Comparison of ENCODE assay signal across 8 cellular contexts in genomic region chrX:123731258-123731986, GRCh38. TPM values are rescaled to one million over a fixed set of nuclear protein-coding genes. Genes with fewer than 3 reads are reported as not detected.
DNase-seq lines count a peak whose midpoint lies in the region; ATAC-seq, FAIRE-seq and TF ChIP-seq lines count a peak whose summit lies in the region.

No MANE protein-coding gene starts in this region.

- H3K27ac ChIP-seq in K562 (ENCODE audit: extremely low read depth, low read depth, low read length) (peak overlapping the region; percentile 97), testis (peak overlapping the region; percentile 85 to 88)

- TF ChIP-seq CTCF in K562 (IDR thresholded peaks at IDR 0.05 in 2 of 3, conservative IDR thresholded peaks at IDR 0.05 in 1 of 3; ENCODE audit: insufficient read depth in 2 of 3, low read depth in 1 of 3, low read length in 3 of 3) = no peak
- TF ChIP-seq CTCF in lower leg skin (IDR thresholded peaks at IDR 0.05) = no peak
- TF ChIP-seq CTCF in testis (IDR thresholded peaks at IDR 0.05) = no peak

- no peaks in the 10 kb centered on the region; the same call in 1 of the 2 replicates for H3K9me3 ChIP-seq in ES-I3 (ENCODE audit: control insufficient read depth, insufficient read depth, low read length)
- no peaks in the 10 kb centered on the region; the same call in 1 of the 2 replicates for H3K9me3 ChIP-seq in K562 (replicated peaks; ENCODE audit: control insufficient read depth, insufficient read depth, low read depth, low read length)
- H3K9me3 ChIP-seq in testis = no peaks in the 10 kb centered on the region

- CTCF ChIA-PET in K562 (lab: Yijun Ruan, JAX; ENCODE audit: low intra/inter-chr PET ratio) = no interaction called here

- DNase-seq in NCI-H524 (lab: John Stamatoyannopoulos, UW) (peak; percentile 47 to 52), K562 (ENCODE audit: extremely low read depth in 1 of 4, low spot score in 3 of 4) (peak; percentile 32 to 78 (median 48)), lower leg skin (ENCODE audit: low spot score in 2 of 2) (no peak), testis (peak; percentile 39), GM19240 (ENCODE audit: insufficient read length, low spot score) (no peak), globus pallidus (ENCODE audit: low spot score) (no peak)

- TF ChIP-seq POLR2A in K562 (conservative IDR thresholded peaks at IDR 0.05) (no peak), lower leg skin (IDR thresholded peaks at IDR 0.05) (no peak), testis (IDR thresholded peaks at IDR 0.05) (no peak)

- H4K20me1 ChIP-seq in K562 (replicated peaks; ENCODE audit: control insufficient read depth, insufficient read depth, low read length) = peaks cover 7% of the 10 kb centered on the region

- no peak overlapping the region for H2AFZ ChIP-seq in K562 (ENCODE audit: low read depth, low read length)

- POLR2A ChIA-PET in K562 (lab: Yijun Ruan, JAX) = interaction anchor here (0.7 to 1.9 kb wide), 6 partner anchors 11 to 46 kb away, joined by 3 to 6 read pairs (median 3); no protein-coding TSS in a partner anchor

- peak overlapping the region; percentile 93 for H3K4me2 ChIP-seq in K562 (ENCODE audit: insufficient read depth, low read length)

- H3K79me2 ChIP-seq in K562 (ENCODE audit: control insufficient read depth, insufficient read depth, low read length) = peaks cover 68% of the 10 kb centered on the region

- H3K4me1 ChIP-seq in ES-I3 (ENCODE audit: insufficient read depth, low read length) (no peaks in the 10 kb centered on the region; the same call in 1 of the 2 replicates), K562 (replicated peaks in 1 of 2; ENCODE audit: control insufficient read depth in 2 of 2, insufficient read depth in 2 of 2, low read length in 2 of 2) (peaks cover 0 to 6% of the 10 kb centered on the region in 2 experiments; a peak in 2 of 5 replicates), testis (no peaks in the 10 kb centered on the region)

- ATAC-seq in K562 (peak; percentile 56), HG03439 (IDR thresholded peaks at IDR 0.05; ENCODE audit: unreplicated experiment) (no peak)

- H3K9ac ChIP-seq in ES-I3 (ENCODE audit: low read depth, low read length) (peak overlapping the region; percentile 89), K562 (ENCODE audit: insufficient read depth in 1 of 2, low read depth in 2 of 2, low read length in 2 of 2) (peak overlapping the region; percentile 97)

- H3K27me3 ChIP-seq in K562 (ENCODE audit: control insufficient read depth in 2 of 2, insufficient read depth in 2 of 2, low read length in 2 of 2) (no peaks in the 10 kb centered on the region), testis (no peaks in the 10 kb centered on the region)

- FAIRE-seq in K562 (lab: Jason Lieb, UNC) = peak; percentile 51

- no peaks in the 10 kb centered on the region for H3K9me1 ChIP-seq in K562 (ENCODE audit: control insufficient read depth, insufficient read depth, low read length)

- TF ChIP-seq RAD21 in K562 (CRISPR knock-in tag; conservative IDR thresholded peaks at IDR 0.05 in 1 of 2, IDR thresholded peaks at IDR 0.05 in 1 of 2) = no peak

- intact Hi-C loops in K562 (cut with micrococcal nuclease) = no loop called here
- intact Hi-C loops in lower leg skin (cut with DNase I; ENCODE audit: low total_unique reads) = no loop called here
- intact Hi-C loops in testis (cut with DNase I; ENCODE audit: low total_unique reads) = no loop called here

- 1% methylated on average over 16 of the region's 16 CpGs for WGBS in K562 (ENCODE audit: insufficient coverage, low coverage, missing lambda C conversion rate)
- 7 to 29% methylated on average over 16 of the region's 16 CpGs for WGBS in lower leg skin, 2 donors
- WGBS in testis, 2 donors = 3 to 8% methylated on average over 15 to 16 of the region's 16 CpGs

- BruUV-seq in K562 (replicated peaks; lab: Mats Ljungman, UMichigan) = no TSS peak

- H3K4me3 ChIP-seq in K562 (peak overlapping the region; percentile 91), lower leg skin (ENCODE audit: low read depth, poor library complexity, severe bottlenecking) (peak overlapping the region; percentile 62), testis (peak overlapping the region; percentile 63 to 79)

- TF ChIP-seq EP300 in K562 (IDR thresholded peaks at IDR 0.05; ENCODE audit: low read length) = no peak

- H3K36me3 ChIP-seq in ES-I3 (ENCODE audit: insufficient read depth, low read length) = no peaks in the 10 kb centered on the region
- peaks cover 20% of the 10 kb centered on the region; the same call in 1 of the 3 replicates for H3K36me3 ChIP-seq in K562 (ENCODE audit: control insufficient read depth, insufficient read depth, low read length)
- no peaks in the 10 kb centered on the region for H3K36me3 ChIP-seq in testis (ENCODE audit: low read depth, missing control alignments)

- in situ Hi-C loops in K562 (cut with MboI) = no loop called here

TF ChIP-seq in K562, 482 proteins besides CTCF, POLR2A, EP300 and RAD21 (continues in another document):
- TF ChIP-seq POLR3A (IDR thresholded peaks at IDR 0.05; ENCODE audit: borderline replicate concordance, extremely low read depth, insufficient read depth, insufficient read length) = no peak
- peak; percentile 63 to 89 for TF ChIP-seq E2F6 (IDR thresholded peaks at IDR 0.05; ENCODE audit: borderline replicate concordance in 1 of 2, extremely low read depth in 1 of 2, insufficient read depth in 1 of 2, insufficient read length in 1 of 2, low read depth in 1 of 2, low read length in 1 of 2, poor library complexity in 1 of 2, severe bottlenecking in 1 of 2)
- no peak for TF ChIP-seq CCAR2 (IDR thresholded peaks at IDR 0.05; ENCODE audit: low read depth, low read length)
- TF ChIP-seq HMGXB4 (CRISPR knock-in tag; IDR thresholded peaks at IDR 0.05) = no peak
- TF ChIP-seq MYBL2 (IDR thresholded peaks at IDR 0.05; ENCODE audit: low read depth) = peak; percentile 42; the same call in 1 of the 2 replicates
- no peak for TF ChIP-seq MYBL2 (CRISPR knock-in tag; IDR thresholded peaks at IDR 0.05; ENCODE audit: borderline replicate concordance)
- TF ChIP-seq C11orf30 (IDR thresholded peaks at IDR 0.05; ENCODE audit: low read depth) = no peak
- TF ChIP-seq TAF15 (IDR thresholded peaks at IDR 0.05; ENCODE audit: low read depth, low read length) = no peak
- peak; percentile 2 for TF ChIP-seq MEIS2 (IDR thresholded peaks at IDR 0.05; ENCODE audit: partially characterized antibody)
- peak; percentile 82 for TF ChIP-seq L3MBTL2 (IDR thresholded peaks at IDR 0.05)
- no peak for TF ChIP-seq POLR2AphosphoS2 (IDR thresholded peaks at IDR 0.05; ENCODE audit: low read length)
- no peak for TF ChIP-seq NFE2L1 (tag; IDR thresholded peaks at IDR 0.05; ENCODE audit: borderline replicate concordance, low read depth)
- TF ChIP-seq YY1 (IDR thresholded peaks at IDR 0.05; ENCODE audit: borderline replicate concordance in 1 of 3, control insufficient read depth in 1 of 3, extremely low read depth in 1 of 3, insufficient read depth in 3 of 3, insufficient read length in 1 of 3, insufficient replicate concordance in 2 of 3, low read depth in 1 of 3, low read length in 2 of 3) = peak in 1 of 3 experiments; percentile 10
- TF ChIP-seq ETV5 (CRISPR knock-in tag; IDR thresholded peaks at IDR 0.05; ENCODE audit: low read depth) = no peak
- TF ChIP-seq HDGF (IDR thresholded peaks at IDR 0.05) = no peak
- 0 out of 2 replicates have a peak, but pooled peaks have one; percentile 3 for TF ChIP-seq FOSL1 (tag; conservative IDR thresholded peaks at IDR 0.05)

RNA-seq across cellular contexts. Expression of gene THOC2, which starts 1.4 kb away (rescaled TPM):
- 149 and 864 TPM in 2 replicates for total RNA-seq in K562 (2011; cell fraction: chromatin; rRNA removed; ENCODE audit: low replicate concordance)
- total RNA-seq in K562 (2011; cell fraction: nucleolus; rRNA removed) = 56.5 and 100 TPM in 2 replicates
- total RNA-seq in K562 (2011; cell fraction: nucleoplasm; rRNA removed) = 222 and 243 TPM in 2 replicates
- 119 and 162 TPM in 2 replicates for total RNA-seq in K562 (2014; rRNA removed)
- 192 and 205 TPM in 2 replicates for total RNA-seq in K562 (2014; rRNA removed; fragmentation: Illumina TruSeq; extraction: Trizol)
- total RNA-seq in K562 (2015; rRNA removed; fragmentation: Illumina TruSeq; extraction: Trizol) = 183 and 201 TPM in 2 replicates
- total RNA-seq in K562 (2021) = 136 and 140 TPM in 2 replicates
- polyA plus RNA-seq in K562 (2011; rRNA removed) = 216 and 234 TPM in 2 replicates
- 26.0 and 61.6 TPM in 2 replicates for polyA plus RNA-seq in K562 (2011; cell fraction: cytosol; rRNA removed)
- 215 and 405 TPM in 2 replicates for polyA plus RNA-seq in K562 (2011; cell fraction: nucleus; rRNA removed)
- 70.0 and 75.4 TPM in 2 replicates for polyA plus RNA-seq in K562 (2012)
- 157 and 192 TPM in 2 replicates for polyA plus RNA-seq in K562 (2014; fragmentation: Illumina TruSeq; extraction: Trizol)
- 100 to 1,000 TPM; 131 to 194 TPM for polyA plus RNA-seq in K562 (2014; fragmentation: Nextera tagmentation; extraction: Ambion mirVana)
- polyA plus RNA-seq in K562 (2014; rRNA removed) = 162 and 170 TPM in 2 replicates
- 262 and 289 TPM in 2 replicates for polyA minus RNA-seq in K562 (2011; rRNA and poly(A)+ RNA removed)
- polyA minus RNA-seq in K562 (2011; cell fraction: cytosol; rRNA and poly(A)+ RNA removed) = 50.3 and 64.3 TPM in 2 replicates
- polyA minus RNA-seq in K562 (2011; cell fraction: nucleus; rRNA and poly(A)+ RNA removed) = 206 and 429 TPM in 2 replicates
- total RNA-seq in lower leg skin = 10 to 100 TPM; 60.3 to 81.8 (median 67.7) TPM
- total RNA-seq in testis = 100 to 1,000 TPM in 1 of 2 donors, 10 to 100 TPM in 1; 80.5 to 103 TPM
- 14.4 TPM for polyA plus RNA-seq in testis (ENCODE audit: insufficient read depth, low read depth, low replicate concordance)

Comparison
In these comparisons a context has a peak if more than half of its experiments do, and no peak if none do; other contexts are left out.
1. DNase-seq: peak in NCI-H524 (2 of 2), K562 (4 of 4) and testis (single experiment); none in lower leg skin (0 of 2), GM19240 (single experiment) and globus pallidus (single experiment).
2. Peak in every context shown above with its lines, with median percentiles within 50 percentile points of each other: H3K4me3 ChIP-seq.